In the genomic region with DNA sequence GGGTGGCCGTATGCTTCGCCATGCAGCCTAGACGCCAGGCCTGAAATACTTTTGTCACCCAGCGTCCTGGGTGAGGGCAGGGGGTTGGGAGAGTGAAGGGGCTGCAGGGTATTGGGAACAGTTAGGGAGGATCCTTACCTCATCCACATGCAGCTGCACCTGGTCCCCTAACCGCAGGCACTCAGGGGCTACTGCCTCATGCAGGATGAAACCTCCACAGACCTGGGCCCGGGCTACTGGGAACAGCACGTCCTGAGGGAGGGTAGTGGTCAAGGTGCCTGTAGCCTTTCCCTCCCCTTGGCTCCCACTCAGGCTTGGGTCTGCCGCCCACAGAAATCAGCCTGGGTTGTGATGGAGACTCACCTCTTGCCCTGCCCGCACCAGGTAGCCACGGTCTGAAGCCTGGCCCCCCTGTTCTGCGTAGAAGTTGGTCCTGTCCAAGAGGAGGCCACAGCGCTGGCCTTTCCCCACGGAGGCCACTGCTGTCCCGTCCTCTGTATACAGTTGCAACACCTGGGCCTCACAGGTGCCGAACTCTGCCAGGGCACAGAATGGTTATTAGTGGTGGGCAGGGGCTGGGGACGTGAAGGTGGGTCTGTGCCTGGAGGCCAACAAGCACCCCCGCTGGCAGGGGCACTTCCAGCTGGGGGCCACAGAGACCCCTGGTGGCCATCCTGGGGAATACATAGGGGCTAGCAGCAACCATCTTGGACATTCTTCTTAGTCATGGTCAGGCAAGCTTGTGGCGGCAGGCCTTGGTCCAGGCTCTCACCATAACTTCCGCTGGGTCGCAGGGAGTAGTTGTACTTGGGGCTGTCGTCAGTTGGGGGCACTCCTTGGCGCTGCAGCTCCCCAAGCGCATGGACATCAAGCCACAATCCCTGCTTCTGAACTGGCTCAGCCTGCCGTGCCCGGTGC, we compare ENCODE assay signal across 1 cellular context.
TF ChIP-seq lines count a peak whose summit lies in the region.

No MANE protein-coding gene starts in this region.

TF ChIP-seq in HepG2, 621 proteins besides CTCF, POLR2A, EP300 and RAD21 (continued from another document and continues in another):
- TF ChIP-seq, protein P1, sequence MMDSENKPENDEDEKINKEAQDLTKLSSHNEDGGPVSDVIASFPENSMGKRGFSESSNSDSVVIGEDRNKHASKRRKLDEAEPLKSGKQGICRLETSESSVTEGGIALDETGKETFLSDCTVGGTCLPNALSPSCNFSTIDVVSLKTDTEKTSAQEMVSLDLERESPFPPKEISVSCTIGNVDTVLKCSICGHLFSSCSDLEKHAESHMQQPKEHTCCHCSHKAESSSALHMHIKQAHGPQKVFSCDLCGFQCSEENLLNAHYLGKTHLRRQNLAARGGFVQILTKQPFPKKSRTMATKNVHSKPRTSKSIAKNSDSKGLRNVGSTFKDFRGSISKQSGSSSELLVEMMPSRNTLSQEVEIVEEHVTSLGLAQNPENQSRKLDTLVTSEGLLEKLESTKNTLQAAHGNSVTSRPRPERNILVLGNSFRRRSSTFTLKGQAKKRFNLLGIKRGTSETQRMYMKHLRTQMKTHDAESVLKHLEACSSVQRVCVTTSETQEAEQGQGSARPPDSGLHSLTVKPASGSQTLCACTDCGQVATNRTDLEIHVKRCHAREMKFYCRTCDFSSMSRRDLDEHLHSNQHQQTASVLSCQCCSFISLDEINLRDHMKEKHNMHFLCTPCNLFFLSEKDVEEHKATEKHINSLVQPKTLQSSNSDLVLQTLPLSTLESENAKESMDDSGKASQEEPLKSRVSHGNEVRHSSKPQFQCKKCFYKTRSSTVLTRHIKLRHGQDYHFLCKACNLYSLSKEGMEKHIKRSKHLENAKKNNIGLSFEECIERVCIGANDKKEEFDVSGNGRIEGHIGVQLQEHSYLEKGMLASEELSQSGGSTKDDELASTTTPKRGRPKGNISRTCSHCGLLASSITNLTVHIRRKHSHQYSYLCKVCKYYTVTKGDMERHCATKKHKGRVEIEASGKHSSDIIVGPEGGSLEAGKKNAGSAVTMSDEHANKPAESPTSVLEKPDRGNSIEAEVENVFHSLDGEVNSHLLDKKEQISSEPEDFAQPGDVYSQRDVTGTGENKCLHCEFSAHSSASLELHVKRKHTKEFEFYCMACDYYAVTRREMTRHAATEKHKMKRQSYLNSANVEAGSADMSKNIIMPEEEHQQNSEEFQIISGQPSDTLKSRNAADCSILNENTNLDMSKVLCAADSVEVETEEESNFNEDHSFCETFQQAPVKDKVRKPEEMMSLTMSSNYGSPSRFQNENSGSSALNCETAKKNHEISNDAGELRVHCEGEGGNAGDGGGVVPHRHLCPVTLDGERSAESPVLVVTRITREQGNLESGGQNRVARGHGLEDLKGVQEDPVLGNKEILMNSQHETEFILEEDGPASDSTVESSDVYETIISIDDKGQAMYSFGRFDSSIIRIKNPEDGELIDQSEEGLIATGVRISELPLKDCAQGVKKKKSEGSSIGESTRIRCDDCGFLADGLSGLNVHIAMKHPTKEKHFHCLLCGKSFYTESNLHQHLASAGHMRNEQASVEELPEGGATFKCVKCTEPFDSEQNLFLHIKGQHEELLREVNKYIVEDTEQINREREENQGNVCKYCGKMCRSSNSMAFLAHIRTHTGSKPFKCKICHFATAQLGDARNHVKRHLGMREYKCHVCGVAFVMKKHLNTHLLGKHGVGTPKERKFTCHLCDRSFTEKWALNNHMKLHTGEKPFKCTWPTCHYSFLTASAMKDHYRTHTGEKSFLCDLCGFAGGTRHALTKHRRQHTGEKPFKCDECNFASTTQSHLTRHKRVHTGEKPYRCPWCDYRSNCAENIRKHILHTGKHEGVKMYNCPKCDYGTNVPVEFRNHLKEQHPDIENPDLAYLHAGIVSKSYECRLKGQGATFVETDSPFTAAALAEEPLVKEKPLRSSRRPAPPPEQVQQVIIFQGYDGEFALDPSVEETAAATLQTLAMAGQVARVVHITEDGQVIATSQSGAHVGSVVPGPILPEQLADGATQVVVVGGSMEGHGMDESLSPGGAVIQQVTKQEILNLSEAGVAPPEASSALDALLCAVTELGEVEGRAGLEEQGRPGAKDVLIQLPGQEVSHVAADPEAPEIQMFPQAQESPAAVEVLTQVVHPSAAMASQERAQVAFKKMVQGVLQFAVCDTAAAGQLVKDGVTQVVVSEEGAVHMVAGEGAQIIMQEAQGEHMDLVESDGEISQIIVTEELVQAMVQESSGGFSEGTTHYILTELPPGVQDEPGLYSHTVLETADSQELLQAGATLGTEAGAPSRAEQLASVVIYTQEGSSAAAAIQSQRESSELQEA (CRISPR knock-in tag; IDR thresholded peaks at IDR 0.05; ENCODE audit: not compliant biosample characterization), result no peak
- TF ChIP-seq ERF (CRISPR knock-in tag; IDR thresholded peaks at IDR 0.05), result 0 out of 2 replicates have a peak, but pooled peaks have one; percentile 24
- TF ChIP-seq ARNTL (CRISPR knock-in tag; IDR thresholded peaks at IDR 0.05), result no peak
- TF ChIP-seq, protein P2, sequence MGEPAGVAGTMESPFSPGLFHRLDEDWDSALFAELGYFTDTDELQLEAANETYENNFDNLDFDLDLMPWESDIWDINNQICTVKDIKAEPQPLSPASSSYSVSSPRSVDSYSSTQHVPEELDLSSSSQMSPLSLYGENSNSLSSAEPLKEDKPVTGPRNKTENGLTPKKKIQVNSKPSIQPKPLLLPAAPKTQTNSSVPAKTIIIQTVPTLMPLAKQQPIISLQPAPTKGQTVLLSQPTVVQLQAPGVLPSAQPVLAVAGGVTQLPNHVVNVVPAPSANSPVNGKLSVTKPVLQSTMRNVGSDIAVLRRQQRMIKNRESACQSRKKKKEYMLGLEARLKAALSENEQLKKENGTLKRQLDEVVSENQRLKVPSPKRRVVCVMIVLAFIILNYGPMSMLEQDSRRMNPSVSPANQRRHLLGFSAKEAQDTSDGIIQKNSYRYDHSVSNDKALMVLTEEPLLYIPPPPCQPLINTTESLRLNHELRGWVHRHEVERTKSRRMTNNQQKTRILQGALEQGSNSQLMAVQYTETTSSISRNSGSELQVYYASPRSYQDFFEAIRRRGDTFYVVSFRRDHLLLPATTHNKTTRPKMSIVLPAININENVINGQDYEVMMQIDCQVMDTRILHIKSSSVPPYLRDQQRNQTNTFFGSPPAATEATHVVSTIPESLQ (CRISPR knock-in tag; conservative IDR thresholded peaks at IDR 0.05), result no peak
- TF ChIP-seq, protein P3, sequence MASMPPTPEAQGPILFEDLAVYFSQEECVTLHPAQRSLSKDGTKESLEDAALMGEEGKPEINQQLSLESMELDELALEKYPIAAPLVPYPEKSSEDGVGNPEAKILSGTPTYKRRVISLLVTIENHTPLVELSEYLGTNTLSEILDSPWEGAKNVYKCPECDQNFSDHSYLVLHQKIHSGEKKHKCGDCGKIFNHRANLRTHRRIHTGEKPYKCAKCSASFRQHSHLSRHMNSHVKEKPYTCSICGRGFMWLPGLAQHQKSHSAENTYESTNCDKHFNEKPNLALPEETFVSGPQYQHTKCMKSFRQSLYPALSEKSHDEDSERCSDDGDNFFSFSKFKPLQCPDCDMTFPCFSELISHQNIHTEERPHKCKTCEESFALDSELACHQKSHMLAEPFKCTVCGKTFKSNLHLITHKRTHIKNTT (CRISPR knock-in tag; IDR thresholded peaks at IDR 0.05), result no peak
- no peak for TF ChIP-seq KLF16 (CRISPR knock-in tag; IDR thresholded peaks at IDR 0.05)
- no peak for TF ChIP-seq MLLT10 (CRISPR knock-in tag; IDR thresholded peaks at IDR 0.05)
- TF ChIP-seq, protein P4, sequence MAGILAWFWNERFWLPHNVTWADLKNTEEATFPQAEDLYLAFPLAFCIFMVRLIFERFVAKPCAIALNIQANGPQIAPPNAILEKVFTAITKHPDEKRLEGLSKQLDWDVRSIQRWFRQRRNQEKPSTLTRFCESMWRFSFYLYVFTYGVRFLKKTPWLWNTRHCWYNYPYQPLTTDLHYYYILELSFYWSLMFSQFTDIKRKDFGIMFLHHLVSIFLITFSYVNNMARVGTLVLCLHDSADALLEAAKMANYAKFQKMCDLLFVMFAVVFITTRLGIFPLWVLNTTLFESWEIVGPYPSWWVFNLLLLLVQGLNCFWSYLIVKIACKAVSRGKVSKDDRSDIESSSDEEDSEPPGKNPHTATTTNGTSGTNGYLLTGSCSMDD (CRISPR knock-in tag; IDR thresholded peaks at IDR 0.05), result no peak
- TF ChIP-seq ZNF572 (CRISPR knock-in tag; IDR thresholded peaks at IDR 0.05), result no peak
- TF ChIP-seq CHCHD3 (CRISPR knock-in tag; IDR thresholded peaks at IDR 0.05), result 0 out of 2 replicates have a peak, but pooled peaks have one; percentile 53
- TF ChIP-seq, protein P5, sequence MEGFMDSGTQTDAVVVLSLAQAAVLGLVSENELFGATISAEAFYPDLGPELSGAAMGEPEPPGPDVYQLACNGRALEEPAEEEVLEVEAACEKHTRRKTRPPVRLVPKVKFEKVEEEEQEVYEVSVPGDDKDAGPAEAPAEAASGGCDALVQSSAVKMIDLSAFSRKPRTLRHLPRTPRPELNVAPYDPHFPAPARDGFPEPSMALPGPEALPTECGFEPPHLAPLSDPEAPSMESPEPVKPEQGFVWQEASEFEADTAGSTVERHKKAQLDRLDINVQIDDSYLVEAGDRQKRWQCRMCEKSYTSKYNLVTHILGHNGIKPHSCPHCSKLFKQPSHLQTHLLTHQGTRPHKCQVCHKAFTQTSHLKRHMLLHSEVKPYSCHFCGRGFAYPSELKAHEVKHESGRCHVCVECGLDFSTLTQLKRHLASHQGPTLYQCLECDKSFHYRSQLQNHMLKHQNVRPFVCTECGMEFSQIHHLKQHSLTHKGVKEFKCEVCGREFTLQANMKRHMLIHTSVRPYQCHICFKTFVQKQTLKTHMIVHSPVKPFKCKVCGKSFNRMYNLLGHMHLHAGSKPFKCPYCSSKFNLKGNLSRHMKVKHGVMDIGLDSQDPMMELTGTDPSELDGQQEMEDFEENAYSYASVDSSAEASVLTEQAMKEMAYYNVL (CRISPR knock-in tag; IDR thresholded peaks at IDR 0.05; ENCODE audit: borderline replicate concordance), result no peak
- no peak for TF ChIP-seq TOE1 (CRISPR knock-in tag; IDR thresholded peaks at IDR 0.05)
- no peak for TF ChIP-seq RARA (CRISPR knock-in tag; IDR thresholded peaks at IDR 0.05)
- TF ChIP-seq SCMH1 (CRISPR knock-in tag; IDR thresholded peaks at IDR 0.05; ENCODE audit: borderline replicate concordance), result no peak
- no peak for TF ChIP-seq GLI4 (CRISPR knock-in tag; IDR thresholded peaks at IDR 0.05; ENCODE audit: borderline replicate concordance)
- no peak for TF ChIP-seq ZFP36L2 (CRISPR knock-in tag; IDR thresholded peaks at IDR 0.05)
- TF ChIP-seq, protein P6, sequence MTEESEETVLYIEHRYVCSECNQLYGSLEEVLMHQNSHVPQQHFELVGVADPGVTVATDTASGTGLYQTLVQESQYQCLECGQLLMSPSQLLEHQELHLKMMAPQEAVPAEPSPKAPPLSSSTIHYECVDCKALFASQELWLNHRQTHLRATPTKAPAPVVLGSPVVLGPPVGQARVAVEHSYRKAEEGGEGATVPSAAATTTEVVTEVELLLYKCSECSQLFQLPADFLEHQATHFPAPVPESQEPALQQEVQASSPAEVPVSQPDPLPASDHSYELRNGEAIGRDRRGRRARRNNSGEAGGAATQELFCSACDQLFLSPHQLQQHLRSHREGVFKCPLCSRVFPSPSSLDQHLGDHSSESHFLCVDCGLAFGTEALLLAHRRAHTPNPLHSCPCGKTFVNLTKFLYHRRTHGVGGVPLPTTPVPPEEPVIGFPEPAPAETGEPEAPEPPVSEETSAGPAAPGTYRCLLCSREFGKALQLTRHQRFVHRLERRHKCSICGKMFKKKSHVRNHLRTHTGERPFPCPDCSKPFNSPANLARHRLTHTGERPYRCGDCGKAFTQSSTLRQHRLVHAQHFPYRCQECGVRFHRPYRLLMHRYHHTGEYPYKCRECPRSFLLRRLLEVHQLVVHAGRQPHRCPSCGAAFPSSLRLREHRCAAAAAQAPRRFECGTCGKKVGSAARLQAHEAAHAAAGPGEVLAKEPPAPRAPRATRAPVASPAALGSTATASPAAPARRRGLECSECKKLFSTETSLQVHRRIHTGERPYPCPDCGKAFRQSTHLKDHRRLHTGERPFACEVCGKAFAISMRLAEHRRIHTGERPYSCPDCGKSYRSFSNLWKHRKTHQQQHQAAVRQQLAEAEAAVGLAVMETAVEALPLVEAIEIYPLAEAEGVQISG (CRISPR knock-in tag; IDR thresholded peaks at IDR 0.05), result peak; percentile 63
- TF ChIP-seq SAFB2 (CRISPR knock-in tag; IDR thresholded peaks at IDR 0.05; ENCODE audit: borderline replicate concordance, low read depth), result 0 out of 2 replicates have a peak, but pooled peaks have one; percentile 40
- TF ChIP-seq ZFY (CRISPR knock-in tag; IDR thresholded peaks at IDR 0.05), result no peak
- peak; percentile 68; the same call in 1 of the 2 replicates for TF ChIP-seq ZNF839 (CRISPR knock-in tag; IDR thresholded peaks at IDR 0.05; ENCODE audit: borderline replicate concordance)
- no peak for TF ChIP-seq CBFB (CRISPR knock-in tag; IDR thresholded peaks at IDR 0.05)
- TF ChIP-seq YEATS4 (CRISPR knock-in tag; IDR thresholded peaks at IDR 0.05; ENCODE audit: borderline replicate concordance), result no peak
- no peak for TF ChIP-seq CEBPB (IDR thresholded peaks at IDR 0.05; ENCODE audit: borderline replicate concordance, low read depth, low read length)
- TF ChIP-seq ZNF772 (CRISPR knock-in tag; IDR thresholded peaks at IDR 0.05), result no peak
- no peak for TF ChIP-seq HNRNPK (IDR thresholded peaks at IDR 0.05; ENCODE audit: low read depth, low read length, poor library complexity, severe bottlenecking)
- TF ChIP-seq KDM5A (IDR thresholded peaks at IDR 0.05; ENCODE audit: borderline replicate concordance, low read length), result no peak
- TF ChIP-seq, protein P7, sequence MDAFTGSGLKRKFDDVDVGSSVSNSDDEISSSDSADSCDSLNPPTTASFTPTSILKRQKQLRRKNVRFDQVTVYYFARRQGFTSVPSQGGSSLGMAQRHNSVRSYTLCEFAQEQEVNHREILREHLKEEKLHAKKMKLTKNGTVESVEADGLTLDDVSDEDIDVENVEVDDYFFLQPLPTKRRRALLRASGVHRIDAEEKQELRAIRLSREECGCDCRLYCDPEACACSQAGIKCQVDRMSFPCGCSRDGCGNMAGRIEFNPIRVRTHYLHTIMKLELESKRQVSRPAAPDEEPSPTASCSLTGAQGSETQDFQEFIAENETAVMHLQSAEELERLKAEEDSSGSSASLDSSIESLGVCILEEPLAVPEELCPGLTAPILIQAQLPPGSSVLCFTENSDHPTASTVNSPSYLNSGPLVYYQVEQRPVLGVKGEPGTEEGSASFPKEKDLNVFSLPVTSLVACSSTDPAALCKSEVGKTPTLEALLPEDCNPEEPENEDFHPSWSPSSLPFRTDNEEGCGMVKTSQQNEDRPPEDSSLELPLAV (CRISPR knock-in tag; conservative IDR thresholded peaks at IDR 0.05; ENCODE audit: low read depth), result no peak
- TF ChIP-seq ZNF777 (CRISPR knock-in tag; IDR thresholded peaks at IDR 0.05), result no peak
- TF ChIP-seq, protein P8, sequence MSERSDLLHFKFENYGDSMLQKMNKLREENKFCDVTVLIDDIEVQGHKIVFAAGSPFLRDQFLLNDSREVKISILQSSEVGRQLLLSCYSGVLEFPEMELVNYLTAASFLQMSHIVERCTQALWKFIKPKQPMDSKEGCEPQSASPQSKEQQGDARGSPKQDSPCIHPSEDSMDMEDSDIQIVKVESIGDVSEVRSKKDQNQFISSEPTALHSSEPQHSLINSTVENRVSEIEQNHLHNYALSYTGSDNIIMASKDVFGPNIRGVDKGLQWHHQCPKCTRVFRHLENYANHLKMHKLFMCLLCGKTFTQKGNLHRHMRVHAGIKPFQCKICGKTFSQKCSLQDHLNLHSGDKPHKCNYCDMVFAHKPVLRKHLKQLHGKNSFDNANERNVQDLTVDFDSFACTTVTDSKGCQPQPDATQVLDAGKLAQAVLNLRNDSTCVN (CRISPR knock-in tag; IDR thresholded peaks at IDR 0.05; ENCODE audit: borderline replicate concordance), result peak; percentile 51; the same call in 1 of the 2 replicates
